In genomic region chr12:92046557-92046956, GRCh38 we compare ENCODE assay signal across 21 cellular contexts.
DNase-seq lines count a peak whose midpoint lies in the region; ATAC-seq and TF ChIP-seq lines count a peak whose summit lies in the region.
"Had no signal": no experiment of that assay in that cellular context is flagged by ENCODE, and none has a peak within 500 bp of the region (broad histone marks: within the 10 kb centered on the region; RNA-seq: fewer than 3 reads in every experiment).

No MANE protein-coding gene starts in this region.

- peak overlapping the region; percentile 70 for H2AFZ ChIP-seq in MM.1S (ENCODE audit: low read length)

- peak overlapping the region; percentile 52 for H3K27ac ChIP-seq in MM.1S (ENCODE audit: low read length)
- H3K27ac ChIP-seq: epithelial cell of prostate, RWPE1, tibial nerve had no signal

- CTCF ChIA-PET in activated naive CD4-positive, alpha-beta T cell treated with anti-CD3 and anti-CD28 coated beads, Interleukin-2, amount 10 ng/mL, durations not matched to agents 7 days and 5 days (lab: Charles Lee): interaction anchor here (0.7 kb wide), 1 partner anchor 64 kb away, joined by 3 read pairs; no protein-coding TSS in a partner anchor

- H3K9me2 ChIP-seq in MM.1S (replicated peaks; ENCODE audit: insufficient read depth, low read length): no peaks in the 10 kb centered on the region

- H3K9me3 ChIP-seq in MM.1S (replicated peaks; ENCODE audit: insufficient read depth, low read length): no peaks in the 10 kb centered on the region
- H3K9me3 ChIP-seq: tibial nerve had no signal

- H3K4me1 ChIP-seq in MM.1S (ENCODE audit: low read length): peaks cover 28% of the 10 kb centered on the region

- peaks cover 2% of the 10 kb centered on the region for H3K9me3 Mint-ChIP-seq in activated naive CD4-positive, alpha-beta T cell treated with anti-CD3 and anti-CD28 coated beads, Interleukin-2, amount 10 ng/mL, durations not matched to agents 7 days and 5 days
- H3K9me3 Mint-ChIP-seq in activated naive CD4-positive, alpha-beta T cell treated with anti-CD3 and anti-CD28 coated beads, Interleukin-2, amount 50 U/mL, for 72 hours: peaks cover 5 to 10% of the 10 kb centered on the region in 2 donors
- H3K9me3 Mint-ChIP-seq in osteocyte (ENCODE audit: unreplicated experiment): no peaks in the 10 kb centered on the region
- H3K9me3 Mint-ChIP-seq: HFFc6 had no signal

- DNase-seq in activated naive CD4-positive, alpha-beta T cell treated with anti-CD3 and anti-CD28 coated beads, Interleukin-2, amount 10 ng/mL, durations not matched to agents 7 days and 5 days: no peak
- DNase-seq in activated naive CD4-positive, alpha-beta T cell treated with Interleukin-2 at 50 U/mL for 16 hours: no peak
- DNase-seq in MM.1S (peak; percentile 32), osteocyte (ENCODE audit: extremely low spot score, unreplicated experiment) (no peak)
- no peak for DNase-seq in activated naive CD4-positive, alpha-beta T cell treated with anti-CD3 and anti-CD28 coated beads, Interleukin-2, amount 50 U/mL, for 72 hours (ENCODE audit: low spot score in 2 of 2)
- DNase-seq: cortex of kidney; foreskin fibroblast; HFFc6; hippocampal formation; islet precursor cell; NCI-H345; NK-92 treated with Interleukin-12 subunit alpha and Interleukin-12 subunit beta, amount 100 ng/mL, for 24 hours; occipital lobe had no signal

- no peaks in the 10 kb centered on the region for H3K27me3 Mint-ChIP-seq in activated naive CD4-positive, alpha-beta T cell treated with anti-CD3 and anti-CD28 coated beads, Interleukin-2, amount 10 ng/mL, durations not matched to agents 7 days and 5 days
- H3K27me3 Mint-ChIP-seq in osteocyte (ENCODE audit: unreplicated experiment): no peaks in the 10 kb centered on the region
- H3K27me3 Mint-ChIP-seq: brain had no signal

- ATAC-seq in activated naive CD4-positive, alpha-beta T cell treated with anti-CD3 and anti-CD28 coated beads, Interleukin-2, amount 50 U/mL, for 72 hours: no peak
- ATAC-seq in GM19397 (IDR thresholded peaks at IDR 0.05; ENCODE audit: unreplicated experiment) (no peak), HG02884 (IDR thresholded peaks at IDR 0.05; ENCODE audit: unreplicated experiment) (no peak), GM18907 (IDR thresholded peaks at IDR 0.05; ENCODE audit: unreplicated experiment) (no peak)

- peaks cover 50% of the 10 kb centered on the region for H3K4me1 Mint-ChIP-seq in activated naive CD4-positive, alpha-beta T cell treated with anti-CD3 and anti-CD28 coated beads, Interleukin-2, amount 10 ng/mL, durations not matched to agents 7 days and 5 days
- H3K4me1 Mint-ChIP-seq in osteocyte (ENCODE audit: unreplicated experiment): peaks cover 38% of the 10 kb centered on the region

- H3K36me3 ChIP-seq in MM.1S (replicated peaks; ENCODE audit: insufficient read depth, low read length): no peaks in the 10 kb centered on the region
- H3K36me3 ChIP-seq: tibial nerve had no signal

- H3K9ac ChIP-seq in MM.1S (ENCODE audit: low read length): peak overlapping the region; percentile 22; the same call in 1 of the 2 replicates

- TF ChIP-seq CTCF in MM.1S (IDR thresholded peaks at IDR 0.05; ENCODE audit: low read length) (no peak), osteocyte (IDR thresholded peaks at IDR 0.05) (no peak)

- H3K27ac Mint-ChIP-seq in activated naive CD4-positive, alpha-beta T cell treated with anti-CD3 and anti-CD28 coated beads, Interleukin-2, amount 10 ng/mL, durations not matched to agents 7 days and 5 days: peak overlapping the region; percentile 53
- peak overlapping the region; percentile 79 to 92 for H3K27ac Mint-ChIP-seq in activated naive CD4-positive, alpha-beta T cell treated with anti-CD3 and anti-CD28 coated beads, Interleukin-2, amount 50 U/mL, for 72 hours
- peak overlapping the region; percentile 79 for H3K27ac Mint-ChIP-seq in osteocyte (ENCODE audit: unreplicated experiment)
- H3K27ac Mint-ChIP-seq: HFFc6 had no signal

- H4K20me1 ChIP-seq in MM.1S (ENCODE audit: insufficient read depth, low read length): no peaks in the 10 kb centered on the region

- H3K4me3 ChIP-seq in MM.1S (ENCODE audit: low read length): peak overlapping the region; percentile 44
- H3K4me3 ChIP-seq: lung, tibial nerve had no signal

- H3K4me2 ChIP-seq in MM.1S (ENCODE audit: low read depth, low read length): peak overlapping the region; percentile 84

- H3K27me3 ChIP-seq in MM.1S (replicated peaks; ENCODE audit: insufficient read depth, low read length): no peaks in the 10 kb centered on the region
- H3K27me3 ChIP-seq: tibial nerve had no signal

- peak overlapping the region; percentile 57 for H3K4me3 Mint-ChIP-seq in activated naive CD4-positive, alpha-beta T cell treated with anti-CD3 and anti-CD28 coated beads, Interleukin-2, amount 10 ng/mL, durations not matched to agents 7 days and 5 days
- H3K4me3 Mint-ChIP-seq in osteocyte (ENCODE audit: unreplicated experiment): no peak overlapping the region
- H3K4me3 Mint-ChIP-seq: brain, HFFc6 had no signal

- H3F3A ChIP-seq in MM.1S (ENCODE audit: insufficient read depth, low read length): peaks cover 10% of the 10 kb centered on the region

- no peaks in the 10 kb centered on the region for H3K79me2 ChIP-seq in MM.1S (ENCODE audit: low read length)

- H3K36me3 Mint-ChIP-seq in activated naive CD4-positive, alpha-beta T cell treated with anti-CD3 and anti-CD28 coated beads, Interleukin-2, amount 10 ng/mL, durations not matched to agents 7 days and 5 days: peaks cover 6% of the 10 kb centered on the region
- peaks cover 10 to 23% of the 10 kb centered on the region in 2 donors for H3K36me3 Mint-ChIP-seq in activated naive CD4-positive, alpha-beta T cell treated with anti-CD3 and anti-CD28 coated beads, Interleukin-2, amount 50 U/mL, for 72 hours
- no peaks in the 10 kb centered on the region for H3K36me3 Mint-ChIP-seq in osteocyte (ENCODE audit: unreplicated experiment)
- H3K36me3 Mint-ChIP-seq: brain had no signal
